In genomic region chr9:112180387-112180881, GRCh38 we compare ENCODE assay signal across 10 cellular contexts. TPM values are rescaled to one million over a fixed set of nuclear protein-coding genes. Genes with fewer than 3 reads are reported as not detected.
DNase-seq lines count a peak whose midpoint lies in the region; ATAC-seq and TF ChIP-seq lines count a peak whose summit lies in the region.
"Had no signal": no experiment of that assay in that cellular context is flagged by ENCODE, and none has a peak within 500 bp of the region (broad histone marks: within the 10 kb centered on the region; RNA-seq: fewer than 3 reads in every experiment).

No MANE protein-coding gene starts in this region.

- intact Hi-C loops in naive thymus-derived CD4-positive, alpha-beta T cell (cut with micrococcal nuclease): loop anchor here in 1 of 2 donors (2.0 to 5.0 kb wide), 3 partner anchors 33 to 537 kb away; partner anchors contain the start of gene INIP

- peaks cover 52% of the 10 kb centered on the region for H3K4me1 Mint-ChIP-seq in activated CD8-positive, alpha-beta memory T cell treated with anti-CD3 and anti-CD28 coated beads, Interleukin-2, amount 10 ng/mL, durations not matched to agents 7 days and 5 days
- H3K4me1 Mint-ChIP-seq in naive thymus-derived CD4-positive, alpha-beta T cell: peaks cover 26 to 61% (median 56%) of the 10 kb centered on the region in 7 donors

- peak overlapping the region; percentile 54 for H3K27ac ChIP-seq in HL-60 (replicated peaks)
- no peak overlapping the region for H3K27ac ChIP-seq in naive thymus-derived CD4-positive, alpha-beta T cell (ENCODE audit: low read depth, low read length)

- no peak for TF ChIP-seq CTCF in HL-60 (IDR thresholded peaks at IDR 0.05; ENCODE audit: insufficient read depth, low read length)

- CTCF ChIA-PET in activated CD8-positive, alpha-beta memory T cell treated with anti-CD3 and anti-CD28 coated beads, Interleukin-2, amount 10 ng/mL, durations not matched to agents 7 days and 5 days (lab: Charles Lee): interaction anchor here (0.7 to 1.9 kb wide), 5 partner anchors 35 to 181 kb away, joined by 3 to 7 read pairs (median 4); partner anchors contain the start of gene PTBP3
- CTCF ChIA-PET in naive thymus-derived CD4-positive, alpha-beta T cell (lab: Charles Lee): interaction anchor here (1.4 kb wide), 1 partner anchor 18 kb away, joined by 4 read pairs; no protein-coding TSS in a partner anchor

- H3K36me3 ChIP-seq in naive thymus-derived CD4-positive, alpha-beta T cell (ENCODE audit: control insufficient read depth in 2 of 3, insufficient read depth in 3 of 3, low read length in 3 of 3): no peaks in the 10 kb centered on the region

- no peaks in the 10 kb centered on the region for H3K27me3 ChIP-seq in HL-60 (ENCODE audit: insufficient read depth, poor library complexity, severe bottlenecking)
- no peaks in the 10 kb centered on the region for H3K27me3 ChIP-seq in naive thymus-derived CD4-positive, alpha-beta T cell (ENCODE audit: control insufficient read depth in 2 of 2, insufficient read depth in 2 of 2, low read length in 2 of 2)

- H3K9me3 Mint-ChIP-seq in activated CD8-positive, alpha-beta memory T cell treated with anti-CD3 and anti-CD28 coated beads, Interleukin-2, amount 10 ng/mL, durations not matched to agents 7 days and 5 days (ENCODE audit: low read depth): peaks cover 8% of the 10 kb centered on the region
- H3K9me3 Mint-ChIP-seq in naive thymus-derived CD4-positive, alpha-beta T cell: peaks cover 0 to 10% (median 5%) of the 10 kb centered on the region in 11 donors

- H3K9me3 ChIP-seq in naive thymus-derived CD4-positive, alpha-beta T cell (ENCODE audit: control insufficient read depth in 2 of 3, low read length in 3 of 3): no peaks in the 10 kb centered on the region

- peak; percentile 67 for DNase-seq in CMK (ENCODE audit: low read depth)
- DNase-seq in HL-60 (ENCODE audit: low read depth in 1 of 2, low spot score in 1 of 2): peak in 1 of 2 experiments; percentile 79
- peak; percentile 84 for DNase-seq in activated CD8-positive, alpha-beta memory T cell treated with anti-CD3 and anti-CD28 coated beads, Interleukin-2, amount 10 ng/mL, durations not matched to agents 7 days and 5 days
- peak in 4 of 9 donors; percentile 3 to 55 (median 18) for DNase-seq in naive thymus-derived CD4-positive, alpha-beta T cell
- DNase-seq in NCI-H128 (lab: John Stamatoyannopoulos, UW; ENCODE audit: unreplicated experiment): no peak
- no peak for DNase-seq in NCI-H446 (lab: John Stamatoyannopoulos, UW)
- DNase-seq: NCI-H1105 had no signal

- H3K27ac Mint-ChIP-seq in activated CD8-positive, alpha-beta memory T cell treated with anti-CD3 and anti-CD28 coated beads, Interleukin-2, amount 10 ng/mL, durations not matched to agents 7 days and 5 days: peak overlapping the region; percentile 80
- peak overlapping the region in 8 of 9 donors; percentile 39 to 90 (median 78) for H3K27ac Mint-ChIP-seq in naive thymus-derived CD4-positive, alpha-beta T cell
- H3K27ac Mint-ChIP-seq: brain had no signal

- H3K4me3 ChIP-seq in HL-60 (replicated peaks; ENCODE audit: insufficient read depth, low read length): no peak overlapping the region
- no peak overlapping the region for H3K4me3 ChIP-seq in naive thymus-derived CD4-positive, alpha-beta T cell (ENCODE audit: low read length)

- H3K4me3 Mint-ChIP-seq in activated CD8-positive, alpha-beta memory T cell treated with anti-CD3 and anti-CD28 coated beads, Interleukin-2, amount 10 ng/mL, durations not matched to agents 7 days and 5 days: peak overlapping the region; percentile 36
- H3K4me3 Mint-ChIP-seq in naive thymus-derived CD4-positive, alpha-beta T cell: peak overlapping the region in 5 of 10 donors; percentile 35 to 66 (median 51)
- H3K4me3 Mint-ChIP-seq: brain had no signal

- POLR2A ChIA-PET in naive thymus-derived CD4-positive, alpha-beta T cell (lab: Charles Lee): interaction anchor here (1.1 kb wide), 1 partner anchor 9 kb away, joined by 5 read pairs; no protein-coding TSS in a partner anchor

- peaks cover 8% of the 10 kb centered on the region for H3K36me3 Mint-ChIP-seq in activated CD8-positive, alpha-beta memory T cell treated with anti-CD3 and anti-CD28 coated beads, Interleukin-2, amount 10 ng/mL, durations not matched to agents 7 days and 5 days
- H3K36me3 Mint-ChIP-seq in naive thymus-derived CD4-positive, alpha-beta T cell: peaks cover 0 to 16% (median 0%) of the 10 kb centered on the region in 5 donors

- no peaks in the 10 kb centered on the region for H3K27me3 Mint-ChIP-seq in activated CD8-positive, alpha-beta memory T cell treated with anti-CD3 and anti-CD28 coated beads, Interleukin-2, amount 10 ng/mL, durations not matched to agents 7 days and 5 days
- H3K27me3 Mint-ChIP-seq in naive thymus-derived CD4-positive, alpha-beta T cell: peaks cover 0 to 8% (median 0%) of the 10 kb centered on the region in 5 donors

- peaks cover 26 to 44% of the 10 kb centered on the region in 2 donors for H3K4me1 ChIP-seq in naive thymus-derived CD4-positive, alpha-beta T cell (ENCODE audit: control insufficient read depth in 2 of 2, insufficient read depth in 2 of 2, low read length in 2 of 2)

- peak; percentile 78 for ATAC-seq in activated CD8-positive, alpha-beta memory T cell treated with anti-CD3 and anti-CD28 coated beads, Interleukin-2, amount 10 ng/mL, durations not matched to agents 7 days and 5 days
- ATAC-seq in naive thymus-derived CD4-positive, alpha-beta T cell: peak; percentile 74
- ATAC-seq in HG02973 (IDR thresholded peaks at IDR 0.05; ENCODE audit: unreplicated experiment) (no peak), GM19455 (IDR thresholded peaks at IDR 0.05; ENCODE audit: unreplicated experiment) (no peak)

RNA-seq across cellular contexts. Expression of gene SUSD1, which starts 5.3 kb away (rescaled TPM):
- 10 to 100 TPM; 18.5 to 21.2 TPM for total RNA-seq in activated CD8-positive, alpha-beta memory T cell treated with anti-CD3 and anti-CD28 coated beads, Interleukin-2, amount 10 ng/mL, durations not matched to agents 7 days and 5 days
- total RNA-seq in naive thymus-derived CD4-positive, alpha-beta T cell: 10 to 100 TPM in 3 of 5 experiments, 1 to 10 TPM in 2; 2.3 to 27.0 (median 10.7) TPM
- polyA plus RNA-seq in naive thymus-derived CD4-positive, alpha-beta T cell: 1 to 10 TPM; 3.6 to 4.6 TPM

Comparison
In these comparisons a context has a peak if more than half of its experiments do, and no peak if none do; other contexts are left out.
1. DNase-seq: peak in CMK (single experiment) and activated CD8-positive, alpha-beta memory T cell treated with anti-CD3 and anti-CD28 coated beads, Interleukin-2, amount 10 ng/mL, durations not matched to agents 7 days and 5 days (single experiment); none in NCI-H128 (single experiment) and NCI-H446 (0 of 2).
2. ATAC-seq: peak in activated CD8-positive, alpha-beta memory T cell treated with anti-CD3 and anti-CD28 coated beads, Interleukin-2, amount 10 ng/mL, durations not matched to agents 7 days and 5 days (single experiment) and naive thymus-derived CD4-positive, alpha-beta T cell (single experiment); none in HG02973 (single experiment) and GM19455 (single experiment).